ENCODE assay signal across 8 cellular contexts in the genomic region with DNA sequence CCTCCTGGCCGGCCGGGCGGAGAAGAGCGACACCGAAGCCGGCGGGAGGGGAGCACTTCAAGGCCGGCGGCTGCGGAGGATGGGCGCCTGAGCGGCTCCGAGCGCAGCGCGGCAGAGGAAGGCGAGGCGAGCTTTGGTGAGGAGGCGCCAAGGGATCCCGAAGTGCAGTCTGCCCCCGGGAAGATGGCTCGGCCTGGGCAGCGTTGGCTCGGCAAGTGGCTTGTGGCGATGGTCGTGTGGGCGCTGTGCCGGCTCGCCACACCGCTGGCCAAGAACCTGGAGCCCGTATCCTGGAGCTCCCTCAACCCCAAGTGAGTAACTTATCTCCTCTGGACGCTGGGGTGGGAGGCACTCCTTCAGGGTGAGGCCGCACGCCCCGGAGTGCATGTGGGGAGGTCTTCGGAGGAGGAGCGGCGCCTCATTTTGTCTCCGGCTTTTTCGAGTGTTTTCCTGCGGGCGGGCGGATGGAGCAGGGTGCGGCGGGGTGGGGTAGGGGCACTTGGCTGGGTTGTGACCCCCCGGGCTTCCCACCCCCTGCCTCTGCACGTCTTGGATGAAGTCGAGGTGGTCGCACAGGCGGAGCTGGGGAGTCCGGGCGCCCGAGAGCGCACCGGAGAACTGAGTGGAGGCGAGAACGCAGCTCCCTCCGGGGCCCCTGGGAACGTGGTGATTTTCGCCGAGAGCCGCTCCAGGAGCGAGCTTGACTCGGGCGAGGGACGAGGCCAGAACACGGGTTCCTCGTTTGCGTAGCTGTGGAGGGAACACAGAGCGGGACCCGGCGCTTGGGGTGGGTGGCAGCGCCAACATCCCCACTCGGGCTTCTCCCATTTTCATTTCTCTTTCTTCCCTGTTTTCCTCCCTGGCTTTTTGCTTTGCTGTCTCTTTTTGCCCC. TPM values are rescaled to one million over a fixed set of nuclear protein-coding genes. Genes with fewer than 3 reads are reported as not detected.
DNase-seq lines count a peak whose midpoint lies in the region; ATAC-seq and TF ChIP-seq lines count a peak whose summit lies in the region.

No MANE protein-coding gene starts in this region.

- peaks cover 23% of the 10 kb centered on the region for H3K4me1 Mint-ChIP-seq in activated naive CD4-positive, alpha-beta T cell treated with anti-CD3 and anti-CD28 coated beads, Interleukin-2, amount 10 ng/mL, durations not matched to agents 7 days and 5 days

- H3K9me3 ChIP-seq in heart right ventricle = no peaks in the 10 kb centered on the region

- H3K4me3 Mint-ChIP-seq in activated naive CD4-positive, alpha-beta T cell treated with anti-CD3 and anti-CD28 coated beads, Interleukin-2, amount 10 ng/mL, durations not matched to agents 7 days and 5 days = peak overlapping the region; percentile 76

- H3K27ac Mint-ChIP-seq in activated naive CD4-positive, alpha-beta T cell treated with anti-CD3 and anti-CD28 coated beads, Interleukin-2, amount 10 ng/mL, durations not matched to agents 7 days and 5 days = no peak overlapping the region

- CTCF ChIA-PET in activated naive CD4-positive, alpha-beta T cell treated with anti-CD3 and anti-CD28 coated beads, Interleukin-2, amount 10 ng/mL, durations not matched to agents 7 days and 5 days (lab: Charles Lee) = interaction anchor here (1.1 to 2.4 kb wide), 3 partner anchors 95 to 394 kb away, joined by 3 to 14 read pairs (median 5); no protein-coding TSS in a partner anchor

- H3K9ac ChIP-seq in rectal smooth muscle tissue (ENCODE audit: low read length) = peak overlapping the region; percentile 47

- 0% methylated on average over 53 to 74 of the region's 74 CpGs for WGBS in heart right ventricle, 2 donors

- peak; percentile 35 for DNase-seq in AG10803 (ENCODE audit: low read depth)
- DNase-seq in HS-27A (ENCODE audit: low read depth) = peak; percentile 4
- DNase-seq in activated naive CD4-positive, alpha-beta T cell treated with anti-CD3 and anti-CD28 coated beads, Interleukin-2, amount 10 ng/mL, durations not matched to agents 7 days and 5 days = peak; percentile 38
- DNase-seq in heart right ventricle = peak in 1 of 2 donors; percentile 29
- no peak for DNase-seq in LoVo (ENCODE audit: low spot score)
- no peak for DNase-seq in SHP77 treated with DMSO at 0.1 percent for 48 hours (lab: John Stamatoyannopoulos, UW)

- ATAC-seq in heart right ventricle (peak in 4 of 8 donors; percentile 3 to 32 (median 10)), GM21723 (IDR thresholded peaks at IDR 0.05; ENCODE audit: unreplicated experiment) (no peak)

- H3K27me3 Mint-ChIP-seq in activated naive CD4-positive, alpha-beta T cell treated with anti-CD3 and anti-CD28 coated beads, Interleukin-2, amount 10 ng/mL, durations not matched to agents 7 days and 5 days = peaks cover 35% of the 10 kb centered on the region

- intact Hi-C loops in heart right ventricle (cut with DNase I) = loop anchor here (2.0 to 10.0 kb wide), 22 partner anchors 62 to 557 kb away; no protein-coding TSS in a partner anchor

- H3K36me3 ChIP-seq in heart right ventricle = no peaks in the 10 kb centered on the region
- H3K36me3 ChIP-seq in rectal smooth muscle tissue (ENCODE audit: control insufficient read depth, insufficient read depth, low read length) = no peaks in the 10 kb centered on the region

- peak overlapping the region in 9 of 10 donors; percentile 85 to 90 (median 87) for H3K27ac ChIP-seq in heart right ventricle
- peak overlapping the region; percentile 49 for H3K27ac ChIP-seq in rectal smooth muscle tissue (ENCODE audit: low read depth, low read length)

- peaks cover 2% of the 10 kb centered on the region for H3K36me3 Mint-ChIP-seq in activated naive CD4-positive, alpha-beta T cell treated with anti-CD3 and anti-CD28 coated beads, Interleukin-2, amount 10 ng/mL, durations not matched to agents 7 days and 5 days

- H3K4me1 ChIP-seq in heart right ventricle (peaks cover 0 to 33% (median 17%) of the 10 kb centered on the region in 9 donors), rectal smooth muscle tissue (ENCODE audit: control insufficient read depth, insufficient read depth, low read length) (peaks cover 2% of the 10 kb centered on the region)

- H3K9me3 Mint-ChIP-seq in activated naive CD4-positive, alpha-beta T cell treated with anti-CD3 and anti-CD28 coated beads, Interleukin-2, amount 10 ng/mL, durations not matched to agents 7 days and 5 days = no peaks in the 10 kb centered on the region

- TF ChIP-seq CTCF in AG10803 (conservative IDR thresholded peaks at IDR 0.05; ENCODE audit: low read length) (no peak), heart right ventricle (IDR thresholded peaks at IDR 0.05) (no peak)

- H3K4me3 ChIP-seq in AG10803 (ENCODE audit: low read length) (peak overlapping the region; percentile 68), heart right ventricle (peak overlapping the region; percentile 47 to 90 (median 84)), rectal smooth muscle tissue (ENCODE audit: low read length) (peak overlapping the region; percentile 77)

- peaks cover 0 to 54% (median 0%) of the 10 kb centered on the region in 7 donors for H3K27me3 ChIP-seq in heart right ventricle
- no peaks in the 10 kb centered on the region for H3K27me3 ChIP-seq in rectal smooth muscle tissue (ENCODE audit: control insufficient read depth, insufficient read depth, low read length)

RNA-seq across cellular contexts. Expression of gene EFNB1, which starts 1.0 kb away (rescaled TPM):
- 10 to 100 TPM; 10.8 to 45.1 (median 16.5) TPM for total RNA-seq in heart right ventricle
- 10 to 100 TPM; 30.3 to 33.5 TPM for polyA plus RNA-seq in heart right ventricle

Comparison
In these comparisons a context has a peak if more than half of its experiments do, and no peak if none do; other contexts are left out.
1. DNase-seq: peak in AG10803 (single experiment), HS-27A (single experiment) and activated naive CD4-positive, alpha-beta T cell treated with anti-CD3 and anti-CD28 coated beads, Interleukin-2, amount 10 ng/mL, durations not matched to agents 7 days and 5 days (single experiment); none in LoVo (single experiment) and SHP77 treated with DMSO at 0.1 percent for 48 hours (single experiment).
2. Peak in every context shown above with its lines, with median percentiles within 50 percentile points of each other: H3K4me3 ChIP-seq.